In genomic region chr3:4722103-4722502, GRCh38 we compare ENCODE assay signal across 9 cellular contexts.
DNase-seq lines count a peak whose midpoint lies in the region; ATAC-seq, FAIRE-seq and TF ChIP-seq lines count a peak whose summit lies in the region.
"Had no signal": no experiment of that assay in that cellular context is flagged by ENCODE, and none has a peak within 500 bp of the region (broad histone marks: within the 10 kb centered on the region; RNA-seq: fewer than 3 reads in every experiment).

No MANE protein-coding gene starts in this region.

- no peak overlapping the region for H3K9ac ChIP-seq in mammary epithelial cell (ENCODE audit: insufficient read depth, low read length)
- H3K9ac ChIP-seq in HepG2 (ENCODE audit: insufficient read depth, low read depth, low read length): no peak overlapping the region

- H4K20me1 ChIP-seq in mammary epithelial cell (ENCODE audit: insufficient read depth, low read length) (no peaks in the 10 kb centered on the region), HepG2 (ENCODE audit: insufficient read depth, low read length) (no peaks in the 10 kb centered on the region)

- H3K36me3 ChIP-seq in mammary epithelial cell (ENCODE audit: insufficient read depth, low read length): no peaks in the 10 kb centered on the region
- H3K36me3 ChIP-seq in HepG2 (replicated peaks in 1 of 2; ENCODE audit: control insufficient read depth in 1 of 2, insufficient read depth in 2 of 2, low read length in 2 of 2): peaks cover 0 to 1% of the 10 kb centered on the region in 2 experiments; a peak in 2 of 5 replicates
- peaks cover 0 to 10% (median 2%) of the 10 kb centered on the region in 4 donors for H3K36me3 ChIP-seq in upper lobe of left lung

- WGBS in mammary epithelial cell (ENCODE audit: low coverage, missing lambda C conversion rate): 72% methylated on average over 6 of the region's 6 CpGs
- WGBS in HepG2 (ENCODE audit: low lambda C conversion rate): 66% methylated on average over 6 of the region's 6 CpGs
- 35 to 37% methylated on average over 6 of the region's 6 CpGs for WGBS in upper lobe of left lung, 2 donors

- intact Hi-C loops in mammary epithelial cell (cut with micrococcal nuclease): loop anchor here (1.0 kb wide), 2 partner anchors 254 to 304 kb away; no protein-coding TSS in a partner anchor
- intact Hi-C loops in HepG2 (cut with micrococcal nuclease; ENCODE audit: unreplicated experiment): loop anchor here (1.0 to 2.0 kb wide), 2 partner anchors 59 to 304 kb away; no protein-coding TSS in a partner anchor

- peaks cover 32% of the 10 kb centered on the region for H3K4me1 ChIP-seq in mammary epithelial cell (ENCODE audit: insufficient read depth, low read length)
- H3K4me1 ChIP-seq in HepG2 (ENCODE audit: insufficient read depth, low read length): peaks cover 36% of the 10 kb centered on the region
- H3K4me1 ChIP-seq in upper lobe of left lung: peaks cover 13 to 44% (median 24%) of the 10 kb centered on the region in 4 donors

- FAIRE-seq in HepG2 (lab: Jason Lieb, UNC): peak; percentile 66
- FAIRE-seq: colon had no signal

- H3K79me2 ChIP-seq in mammary epithelial cell (ENCODE audit: insufficient read depth, low read length) (no peaks in the 10 kb centered on the region), HepG2 (ENCODE audit: insufficient read depth, low read length) (no peaks in the 10 kb centered on the region)

- in situ Hi-C loops in mammary epithelial cell (cut with MboI; ENCODE audit: low sequenced_read_pairs in 2 of 2): loop anchor here (5.0 to 10.0 kb wide), 3 partner anchors 255 to 313 kb away; partner anchors contain the start of gene BHLHE40 (in 1 of the 2)
- in situ Hi-C loops in HepG2 (cut with HindIII; ENCODE audit: extremely low pct_ligation_motif_present, low pct_unique_long_range_greater_than_20kb): loop anchor here (5.0 kb wide), 1 partner anchor 330 kb away; no protein-coding TSS in a partner anchor

- H2AFZ ChIP-seq in mammary epithelial cell (ENCODE audit: low read depth, low read length): no peak overlapping the region
- H2AFZ ChIP-seq in HepG2 (ENCODE audit: low read length): no peak overlapping the region

- H3K4me2 ChIP-seq in mammary epithelial cell (ENCODE audit: insufficient read depth, low read depth, low read length) (no peak overlapping the region), HepG2 (ENCODE audit: low read depth, low read length) (no peak overlapping the region)

- H3K27me3 ChIP-seq in mammary epithelial cell (ENCODE audit: insufficient read depth, low read length) (no peaks in the 10 kb centered on the region), HepG2 (ENCODE audit: control insufficient read depth in 1 of 2, insufficient read depth in 2 of 2, low read length in 2 of 2) (no peaks in the 10 kb centered on the region), upper lobe of left lung (no peaks in the 10 kb centered on the region)

- H3K9me3 ChIP-seq in mammary epithelial cell (replicated peaks; ENCODE audit: insufficient read depth, low read length) (no peaks in the 10 kb centered on the region), HepG2 (ENCODE audit: low read length) (no peaks in the 10 kb centered on the region), upper lobe of left lung (no peaks in the 10 kb centered on the region)

- TF ChIP-seq RAD21 in HepG2 (CRISPR knock-in tag; IDR thresholded peaks at IDR 0.05): peak; percentile 44; the same call in 1 of the 2 replicates

- no peak for TF ChIP-seq EP300 in HepG2 (IDR thresholded peaks at IDR 0.05; ENCODE audit: low read depth in 2 of 2, low read length in 2 of 2)
- no peak for TF ChIP-seq EP300 in HepG2 (CRISPR knock-in tag; IDR thresholded peaks at IDR 0.05; ENCODE audit: borderline replicate concordance)
- TF ChIP-seq EP300 in upper lobe of left lung (IDR thresholded peaks at IDR 0.05): no peak

- dilution Hi-C loops in mammary epithelial cell (cut with HindIII; ENCODE audit: low sequenced_read_pairs): no loop called here

- ATAC-seq in HG02981 (IDR thresholded peaks at IDR 0.05; ENCODE audit: unreplicated experiment) (peak; percentile 63), HepG2 (peak; percentile 76), upper lobe of left lung (ENCODE audit: low FRiP score in 2 of 2) (peak; percentile 41 to 81)

- H3K4me3 ChIP-seq in mammary epithelial cell (replicated peaks in 1 of 3; ENCODE audit: insufficient read depth in 1 of 3, low read depth in 2 of 3, low read length in 3 of 3): no peak overlapping the region
- H3K4me3 ChIP-seq in HepG2 (replicated peaks in 1 of 3; ENCODE audit: insufficient read depth in 1 of 3, low read depth in 2 of 3, low read length in 3 of 3): no peak overlapping the region
- no peak overlapping the region for H3K4me3 ChIP-seq in upper lobe of left lung

- POLR2A ChIA-PET in HepG2 (lab: Yijun Ruan, JAX): no interaction called here

- DNase-seq in activated CD4-positive, alpha-beta T cell treated with anti-CD3 and anti-CD28 coated beads for 4 hours: peak; percentile 12 to 20
- DNase-seq in activated CD4-positive, alpha-beta T cell treated with anti-CD3 and anti-CD28 coated beads, Interleukin-2, amount 50 U/mL, for 4 hours: no peak
- peak; percentile 59 for DNase-seq in OCI-M1 (lab: John Stamatoyannopoulos, UW)
- DNase-seq in mammary epithelial cell: peak; percentile 81
- DNase-seq in HepG2 (ENCODE audit: low spot score): peak; percentile 56
- peak in 1 of 2 donors; percentile 60 for DNase-seq in upper lobe of left lung
- DNase-seq in occipital lobe (lab: John Stamatoyannopoulos, UW): no peak

- CTCF ChIA-PET in mammary epithelial cell (lab: Charles Lee; ENCODE audit: low non-redundant PET) (no interaction called here), HepG2 (lab: Yijun Ruan, JAX; ENCODE audit: low intra/inter-chr PET ratio, low total read pairs) (interaction anchor here (0.9 to 2.7 kb wide), 5 partner anchors 58 to 336 kb away, joined by 3 to 15 read pairs (median 4); no protein-coding TSS in a partner anchor)

- peak overlapping the region; percentile 71 for H3K27ac ChIP-seq in mammary epithelial cell (ENCODE audit: insufficient read depth, low read depth, low read length)
- H3K27ac ChIP-seq in HepG2 (ENCODE audit: extremely low read length, insufficient read depth, low read length): no peak overlapping the region
- H3K27ac ChIP-seq in upper lobe of left lung: peak overlapping the region in 2 of 4 donors; percentile 7 to 34

- no TSS peak for BruUV-seq in mammary epithelial cell (replicated peaks; lab: Mats Ljungman, UMichigan)
- BruUV-seq in HepG2 (replicated peaks; lab: Mats Ljungman, UMichigan): no TSS peak

- TF ChIP-seq POLR2A in HepG2 (IDR thresholded peaks at IDR 0.05; ENCODE audit: insufficient read depth in 1 of 2, low read depth in 2 of 2, low read length in 2 of 2) (no peak), upper lobe of left lung (IDR thresholded peaks at IDR 0.05) (no peak)

- TF ChIP-seq CTCF in mammary epithelial cell (conservative IDR thresholded peaks at IDR 0.05 in 1 of 2, IDR thresholded peaks at IDR 0.05 in 1 of 2; ENCODE audit: extremely low read depth in 1 of 2, insufficient read depth in 1 of 2, low read depth in 1 of 2, low read length in 2 of 2) (peak; percentile 37 to 61), HepG2 (CRISPR knock-in tag; IDR thresholded peaks at IDR 0.05) (peak; percentile 77), upper lobe of left lung (IDR thresholded peaks at IDR 0.05) (peak in 5 of 6 experiments; percentile 17 to 54 (median 41))

TF ChIP-seq in HepG2, 621 proteins besides CTCF, POLR2A, EP300 and RAD21 (continues in another document):
- TF ChIP-seq ZFP41 (CRISPR knock-in tag; IDR thresholded peaks at IDR 0.05; ENCODE audit: borderline replicate concordance) (no peak), HNRNPUL1 (IDR thresholded peaks at IDR 0.05; ENCODE audit: low read depth, low read length) (no peak), ZNF788 (CRISPR knock-in tag; IDR thresholded peaks at IDR 0.05; ENCODE audit: borderline replicate concordance) (no peak), ZIK1 (CRISPR knock-in tag; IDR thresholded peaks at IDR 0.05; ENCODE audit: borderline replicate concordance, low read depth) (no peak), SRF (IDR thresholded peaks at IDR 0.05; ENCODE audit: low read depth, low read length) (no peak), DMTF1 (CRISPR knock-in tag; IDR thresholded peaks at IDR 0.05) (no peak), IKZF4 (CRISPR knock-in tag; IDR thresholded peaks at IDR 0.05; ENCODE audit: borderline replicate concordance, low read depth, not compliant biosample characterization) (no peak), ZMAT3 (CRISPR knock-in tag; conservative IDR thresholded peaks at IDR 0.05) (no peak), RFXANK (CRISPR knock-in tag; IDR thresholded peaks at IDR 0.05) (no peak), U2AF2 (IDR thresholded peaks at IDR 0.05; ENCODE audit: low read depth, low read length) (no peak), SRY (CRISPR knock-in tag; IDR thresholded peaks at IDR 0.05) (no peak)

Comparison
In these comparisons a context has a peak if more than half of its experiments do, and no peak if none do; other contexts are left out.
1. DNase-seq: peak in activated CD4-positive, alpha-beta T cell treated with anti-CD3 and anti-CD28 coated beads for 4 hours (2 of 2), OCI-M1 (single experiment), mammary epithelial cell (single experiment) and HepG2 (single experiment); none in activated CD4-positive, alpha-beta T cell treated with anti-CD3 and anti-CD28 coated beads, Interleukin-2, amount 50 U/mL, for 4 hours (0 of 2) and occipital lobe (single experiment).
2. Peak in every context shown above with its lines, with median percentiles within 50 percentile points of each other: ATAC-seq and CTCF ChIP-seq.